In genomic region chrX:144253356-144253755, GRCh38 we compare ENCODE assay signal across 27 cellular contexts.
"Had no signal": no experiment of that assay in that cellular context is flagged by ENCODE, and none has a peak within 500 bp of the region (broad histone marks: within the 10 kb centered on the region; RNA-seq: fewer than 3 reads in every experiment).

No MANE protein-coding gene starts in this region.

- ATAC-seq: activated CD4-positive, CD25-positive, alpha-beta regulatory T cell treated with anti-CD3 and anti-CD28 coated beads, Interleukin-2, amount 50 U/mL, for 24 hours; activated CD8-positive, alpha-beta T cell treated with anti-CD3 and anti-CD28 coated beads for 36 hours; activated naive CD8-positive, alpha-beta T cell treated with anti-CD3 and anti-CD28 coated beads, Interleukin-2, amount 50 U/mL, for 24 hours; activated T-cell treated with anti-CD3 and anti-CD28 coated beads, Interleukin-2, amount 50 U/mL, for 4 hours; activated T-helper 17 cell treated with anti-CD3 and anti-CD28 coated beads, Interleukin-2, amount 50 U/mL, for 72 hours; body of pancreas; foreskin keratinocyte; gastrocnemius medialis; heart left ventricle; T-helper 17 cell had no signal

- DNase-seq: activated B cell treated with CpG ODN at 0.5 μM for 24 hours; activated CD4-positive, alpha-beta T cell treated with anti-CD3 and anti-CD28 coated beads for 48 hours; activated CD4-positive, alpha-beta T cell treated with anti-CD3 and anti-CD28 coated beads, Interleukin-2, amount 50 U/mL, for 1 hour; activated CD4-positive, alpha-beta T cell treated with anti-CD3 and anti-CD28 coated beads, Interleukin-2, amount 50 U/mL, for 48 hours; activated CD8-positive, alpha-beta memory T cell treated with anti-CD3 and anti-CD28 coated beads for 24 hours; activated CD8-positive, alpha-beta T cell treated with anti-CD3 and anti-CD28 coated beads for 36 hours; activated effector memory CD4-positive, alpha-beta T cell treated with Interleukin-2 at 50 U/mL for 16 hours; activated naive CD4-positive, alpha-beta T cell treated with anti-CD3 and anti-CD28 coated beads for 36 hours; activated naive CD8-positive, alpha-beta T cell treated with anti-CD3 and anti-CD28 coated beads for 36 hours; activated naive CD8-positive, alpha-beta T cell treated with anti-CD3 and anti-CD28 coated beads, Interleukin-2, amount 50 U/mL, for 24 hours; activated T-cell treated with anti-CD3 and anti-CD28 coated beads, Interleukin-2, amount 50 U/mL, for 4 hours; amygdala; aorta; caudate nucleus; colonic mucosa; effector CD8-positive, alpha-beta T cell; foreskin keratinocyte; gastrocnemius medialis; glutamatergic neuron; heart left ventricle; T-helper 1 cell; T-helper 17 cell; T1000; WERI-Rb-1 had no signal
